In genomic region chr19:38045554-38046253, GRCh38 we compare ENCODE assay signal across 15 cellular contexts.
A peak's percentile ranks its signal among the peaks of the same experiment; 100 is the strongest.
DNase-seq lines count a peak whose midpoint lies in the region; ATAC-seq lines count a peak whose summit lies in the region.
"Had no signal": no experiment of that assay in that cellular context is flagged by ENCODE, and none has a peak within 500 bp of the region (broad histone marks: within the 10 kb centered on the region; RNA-seq: fewer than 3 reads in every experiment).

No MANE protein-coding gene starts in this region.

- peaks cover 2% of the 10 kb centered on the region for H3K36me3 Mint-ChIP-seq in activated T-cell treated with anti-CD3 and anti-CD28 coated beads, Interleukin-2, amount 50 U/mL, for 24 hours (ENCODE audit: low read depth)
- peaks cover 9% of the 10 kb centered on the region for H3K36me3 Mint-ChIP-seq in IgD-negative memory B cell
- peaks cover 6% of the 10 kb centered on the region for H3K36me3 Mint-ChIP-seq in central memory CD8-positive, alpha-beta T cell (ENCODE audit: insufficient read depth)
- peaks cover 20 to 34% of the 10 kb centered on the region in 2 donors for H3K36me3 Mint-ChIP-seq in stimulated activated naive B cell treated with anti-CD40 and anti-IgM and Interleukin-4, amounts not matched to agents 10 μg/mL and 1 μg/mL and 100 μg/mL, for 72 hours

- peak overlapping the region; percentile 61 for H3K27ac Mint-ChIP-seq in activated T-cell treated with anti-CD3 and anti-CD28 coated beads, Interleukin-2, amount 50 U/mL, for 24 hours
- H3K27ac Mint-ChIP-seq in IgD-negative memory B cell: peak overlapping the region; percentile 95 to 99 (median 98)
- H3K27ac Mint-ChIP-seq in central memory CD8-positive, alpha-beta T cell (ENCODE audit: low read depth): peak overlapping the region; percentile 67
- H3K27ac Mint-ChIP-seq in stimulated activated naive B cell treated with anti-CD40 and anti-IgM and Interleukin-4, amounts not matched to agents 10 μg/mL and 1 μg/mL and 100 μg/mL, for 72 hours: peak overlapping the region; percentile 98

- ATAC-seq in central memory CD8-positive, alpha-beta T cell (replicated peaks; ENCODE audit: extremely low read depth, poor library complexity, severe bottlenecking): no peak
- ATAC-seq in stimulated activated naive B cell treated with anti-CD40 and anti-IgM and Interleukin-4, amounts not matched to agents 10 μg/mL and 1 μg/mL and 100 μg/mL, for 72 hours (replicated peaks): no peak
- ATAC-seq in GM21515 (IDR thresholded peaks at IDR 0.05; ENCODE audit: unreplicated experiment): no peak
- ATAC-seq in HG02885 (IDR thresholded peaks at IDR 0.05; ENCODE audit: poor library complexity, unreplicated experiment): no peak
- ATAC-seq: gastrocnemius medialis had no signal

- peaks cover 52% of the 10 kb centered on the region for H3K4me1 Mint-ChIP-seq in activated T-cell treated with anti-CD3 and anti-CD28 coated beads, Interleukin-2, amount 50 U/mL, for 24 hours (ENCODE audit: low read depth)
- peaks cover 44 to 58% (median 57%) of the 10 kb centered on the region in 3 donors for H3K4me1 Mint-ChIP-seq in IgD-negative memory B cell
- peaks cover 39% of the 10 kb centered on the region for H3K4me1 Mint-ChIP-seq in central memory CD8-positive, alpha-beta T cell
- peaks cover 61 to 83% of the 10 kb centered on the region in 2 donors for H3K4me1 Mint-ChIP-seq in stimulated activated naive B cell treated with anti-CD40 and anti-IgM and Interleukin-4, amounts not matched to agents 10 μg/mL and 1 μg/mL and 100 μg/mL, for 72 hours

- H3K4me3 Mint-ChIP-seq in activated T-cell treated with anti-CD3 and anti-CD28 coated beads, Interleukin-2, amount 50 U/mL, for 24 hours: no peak overlapping the region
- peak overlapping the region; percentile 41 to 94 (median 82) for H3K4me3 Mint-ChIP-seq in IgD-negative memory B cell
- H3K4me3 Mint-ChIP-seq in central memory CD8-positive, alpha-beta T cell: no peak overlapping the region
- H3K4me3 Mint-ChIP-seq in stimulated activated naive B cell treated with anti-CD40 and anti-IgM and Interleukin-4, amounts not matched to agents 10 μg/mL and 1 μg/mL and 100 μg/mL, for 72 hours: peak overlapping the region; percentile 75 to 76

- no peak for DNase-seq in activated T-cell treated with anti-CD3 and anti-CD28 coated beads, Interleukin-2, amount 50 U/mL, for 24 hours
- DNase-seq in activated T-cell treated with anti-CD3 and anti-CD28 coated beads for 4 hours (no peak), kidney tubule cell (ENCODE audit: low spot score) (no peak)
- DNase-seq in central memory CD8-positive, alpha-beta T cell (ENCODE audit: low spot score in 2 of 2): no peak
- no peak for DNase-seq in stimulated activated naive B cell treated with anti-CD40 and anti-IgM and Interleukin-4, amounts not matched to agents 10 μg/mL and 1 μg/mL and 100 μg/mL, for 72 hours
- DNase-seq: Caco-2; caudate nucleus; gastrocnemius medialis; Kasumi-1; NCI-H1930; NCI-H69; stimulated activated CD4-positive, alpha-beta T cell treated with anti-CD3 and anti-CD28 coated beads, Interleukin-4, amount 100 ng/mL, for 24 hours had no signal

- H3K27me3 Mint-ChIP-seq in activated T-cell treated with anti-CD3 and anti-CD28 coated beads, Interleukin-2, amount 50 U/mL, for 24 hours: no peaks in the 10 kb centered on the region
- no peaks in the 10 kb centered on the region for H3K27me3 Mint-ChIP-seq in IgD-negative memory B cell
- no peaks in the 10 kb centered on the region for H3K27me3 Mint-ChIP-seq in central memory CD8-positive, alpha-beta T cell
- H3K27me3 Mint-ChIP-seq in stimulated activated naive B cell treated with anti-CD40 and anti-IgM and Interleukin-4, amounts not matched to agents 10 μg/mL and 1 μg/mL and 100 μg/mL, for 72 hours: no peaks in the 10 kb centered on the region

- H3K9me3 Mint-ChIP-seq in activated T-cell treated with anti-CD3 and anti-CD28 coated beads, Interleukin-2, amount 50 U/mL, for 24 hours: peaks cover 3% of the 10 kb centered on the region
- no peaks in the 10 kb centered on the region for H3K9me3 Mint-ChIP-seq in IgD-negative memory B cell
- H3K9me3 Mint-ChIP-seq in central memory CD8-positive, alpha-beta T cell: no peaks in the 10 kb centered on the region
- peaks cover 2 to 3% of the 10 kb centered on the region in 2 donors for H3K9me3 Mint-ChIP-seq in stimulated activated naive B cell treated with anti-CD40 and anti-IgM and Interleukin-4, amounts not matched to agents 10 μg/mL and 1 μg/mL and 100 μg/mL, for 72 hours

Comparison
In these comparisons a context has a peak if more than half of its experiments do, and no peak if none do; other contexts are left out.
1. H3K4me3 Mint-ChIP-seq: peak in IgD-negative memory B cell (4 of 4) and stimulated activated naive B cell treated with anti-CD40 and anti-IgM and Interleukin-4, amounts not matched to agents 10 μg/mL and 1 μg/mL and 100 μg/mL, for 72 hours (2 of 2); none in activated T-cell treated with anti-CD3 and anti-CD28 coated beads, Interleukin-2, amount 50 U/mL, for 24 hours (single experiment) and central memory CD8-positive, alpha-beta T cell (single experiment).
2. Peak in every context shown above with its lines, with median percentiles within 50 percentile points of each other: H3K27ac Mint-ChIP-seq.